25 cellular contexts compared by ENCODE assay signal in genomic region chr10:133208466-133208865, GRCh38. TPM values are rescaled to one million over a fixed set of nuclear protein-coding genes. Genes with fewer than 3 reads are reported as not detected.
DNase-seq lines count a peak whose midpoint lies in the region; ATAC-seq, FAIRE-seq and TF ChIP-seq lines count a peak whose summit lies in the region.
"Had no signal": no experiment of that assay in that cellular context is flagged by ENCODE, and none has a peak within 500 bp of the region (broad histone marks: within the 10 kb centered on the region; RNA-seq: fewer than 3 reads in every experiment).

No MANE protein-coding gene starts in this region.

- H3K9me3 ChIP-seq in IMR-90 (ENCODE audit: control insufficient read depth, insufficient read depth, low read length) (no peaks in the 10 kb centered on the region), kidney (ENCODE audit: control insufficient read depth in 1 of 2, low read length in 2 of 2) (no peaks in the 10 kb centered on the region), trophoblast cell (ENCODE audit: insufficient read depth, low read depth, low read length) (peaks cover 14% of the 10 kb centered on the region)
- H3K9me3 ChIP-seq: BE2C, BLaER1 had no signal

- intact Hi-C loops in IMR-90 (cut with micrococcal nuclease) (no loop called here), kidney (cut with DNase I) (no loop called here)

- no peak for DNase-seq in IMR-90
- DNase-seq in chondrocyte (ENCODE audit: low spot score), result peak; percentile 72
- DNase-seq in kidney, result peak; percentile 56
- no peak for DNase-seq in trophoblast cell
- no peak for DNase-seq in NOMO-1 treated with DMSO at 0.1 percent for 48 hours (lab: John Stamatoyannopoulos, UW; ENCODE audit: unreplicated experiment)
- DNase-seq: 8988T; ACHN; BE2C; C1 segment of cervical spinal cord; Caco-2; Calu3; CD4-positive, CD25-positive, alpha-beta regulatory T cell; DMS79 treated with DMSO at 0.1 percent for 48 hours; GF-D8 had no signal

- no peaks in the 10 kb centered on the region for H3K9me1 ChIP-seq in IMR-90 (ENCODE audit: insufficient read depth, low read length)

- H3K4me2 ChIP-seq in IMR-90 (ENCODE audit: low read depth, low read length), result no peak overlapping the region
- no peak overlapping the region for H3K4me2 ChIP-seq in trophoblast cell (ENCODE audit: low read length)

- TF ChIP-seq POLR2A in IMR-90 (IDR thresholded peaks at IDR 0.05; ENCODE audit: low read depth, low read length), result no peak

- H2BK15ac ChIP-seq in IMR-90 (ENCODE audit: low read depth, low read length), result no peak overlapping the region

- H3K9ac ChIP-seq in IMR-90 (ENCODE audit: low read depth, low read length) (no peak overlapping the region), kidney (ENCODE audit: low read length in 2 of 2) (no peak overlapping the region), trophoblast cell (ENCODE audit: low read length) (no peak overlapping the region)
- H3K9ac ChIP-seq: BLaER1 had no signal

- no peak for ATAC-seq in IMR-90 (ENCODE audit: low read depth)
- ATAC-seq in HG02610 (IDR thresholded peaks at IDR 0.05; ENCODE audit: unreplicated experiment), result no peak
- ATAC-seq in HG02763 (IDR thresholded peaks at IDR 0.05; ENCODE audit: unreplicated experiment), result no peak
- ATAC-seq: CD8-positive, alpha-beta T cell had no signal

- no peak overlapping the region for H4K91ac ChIP-seq in IMR-90 (ENCODE audit: insufficient read depth, low read depth, low read length)
- H4K91ac ChIP-seq in trophoblast cell (ENCODE audit: low read depth, low read length), result no peak overlapping the region

- H3K9me3 Mint-ChIP-seq in chondrocyte (ENCODE audit: low read depth), result no peaks in the 10 kb centered on the region
- H3K9me3 Mint-ChIP-seq: CD14-positive monocyte; CD4-positive, CD25-positive, alpha-beta regulatory T cell; CD8-positive, alpha-beta T cell had no signal

- H2BK5ac ChIP-seq in IMR-90 (ENCODE audit: low read depth, low read length, poor library complexity, severe bottlenecking) (no peak overlapping the region), trophoblast cell (ENCODE audit: low read depth, low read length, poor library complexity) (no peak overlapping the region)

- H4K20me1 ChIP-seq in IMR-90 (ENCODE audit: insufficient read depth, low read length), result no peaks in the 10 kb centered on the region

- in situ Hi-C loops in IMR-90 (cut with MboI; ENCODE audit: low sequenced_read_pairs), result no loop called here

- H3K4ac ChIP-seq in IMR-90 (ENCODE audit: low read depth, low read length) (no peak overlapping the region), trophoblast cell (ENCODE audit: low read depth, low read length) (no peak overlapping the region)

- BruUV-seq in IMR-90 (replicated peaks; lab: Mats Ljungman, UMichigan), result no TSS peak

- TF ChIP-seq CTCF in IMR-90 (conservative IDR thresholded peaks at IDR 0.05; ENCODE audit: low read depth, low read length), result no peak
- no peak for TF ChIP-seq CTCF in chondrocyte (IDR thresholded peaks at IDR 0.05)
- TF ChIP-seq CTCF in kidney (IDR thresholded peaks at IDR 0.05; ENCODE audit: borderline replicate concordance, extremely low read depth, insufficient read depth), result no peak

- no peak overlapping the region for H3K56ac ChIP-seq in IMR-90 (ENCODE audit: extremely low read depth, insufficient read depth, low read length)

- H3K14ac ChIP-seq in IMR-90 (replicated peaks; ENCODE audit: low read depth, low read length), result no peak overlapping the region
- no peak overlapping the region for H3K14ac ChIP-seq in trophoblast cell (ENCODE audit: low read length)

- dilution Hi-C loops in IMR-90 (cut with HindIII; ENCODE audit: low sequenced_read_pairs, unreplicated experiment), result no loop called here

- H3K36me3 ChIP-seq in IMR-90 (ENCODE audit: control insufficient read depth, insufficient read depth, low read length) (no peaks in the 10 kb centered on the region), kidney (ENCODE audit: control insufficient read depth in 1 of 2, insufficient read depth in 2 of 2, low read length in 2 of 2) (no peaks in the 10 kb centered on the region), trophoblast cell (ENCODE audit: control insufficient read depth in 1 of 2, insufficient read depth in 2 of 2, low read length in 2 of 2) (no peaks in the 10 kb centered on the region)
- H3K36me3 ChIP-seq: BE2C, BLaER1 had no signal

- POLR2A ChIA-PET in IMR-90 (lab: Charles Lee; ENCODE audit: unreplicated experiment), result no interaction called here

- H2AK5ac ChIP-seq in IMR-90 (ENCODE audit: low read depth, low read length), result no peak overlapping the region
- H2AK5ac ChIP-seq in trophoblast cell (ENCODE audit: low read length), result no peak overlapping the region

- H3K4me1 ChIP-seq in IMR-90 (ENCODE audit: control insufficient read depth, insufficient read depth, low read length) (no peaks in the 10 kb centered on the region), kidney (ENCODE audit: control insufficient read depth in 1 of 2, insufficient read depth in 1 of 2, low read depth in 1 of 2, low read length in 2 of 2) (no peaks in the 10 kb centered on the region), trophoblast cell (ENCODE audit: control insufficient read depth in 1 of 2, insufficient read depth in 2 of 2, low read length in 2 of 2) (no peaks in the 10 kb centered on the region)
- H3K4me1 ChIP-seq: BE2C, Caco-2 had no signal

- CTCF ChIA-PET in IMR-90 (lab: Yijun Ruan, JAX), result no interaction called here

- H4K8ac ChIP-seq in IMR-90 (ENCODE audit: low read depth in 2 of 2, low read length in 2 of 2), result no peak overlapping the region
- H4K8ac ChIP-seq in trophoblast cell (ENCODE audit: low read depth, low read length), result no peak overlapping the region

- no peak overlapping the region for H3K23ac ChIP-seq in IMR-90 (ENCODE audit: low read depth, low read length)
- peak overlapping the region; percentile 50 for H3K23ac ChIP-seq in trophoblast cell (ENCODE audit: low read length)

- H3K27me3 ChIP-seq in IMR-90 (ENCODE audit: control insufficient read depth, insufficient read depth, low read length) (no peaks in the 10 kb centered on the region), trophoblast cell (ENCODE audit: insufficient read depth, low read length) (no peaks in the 10 kb centered on the region)

- H3K4me3 Mint-ChIP-seq in chondrocyte (ENCODE audit: unreplicated experiment), result no peak overlapping the region
- H3K4me3 Mint-ChIP-seq: CD14-positive monocyte; CD4-positive, CD25-positive, alpha-beta regulatory T cell; CD8-positive, alpha-beta T cell had no signal

- no peak overlapping the region for H3K4me3 ChIP-seq in IMR-90 (ENCODE audit: insufficient read depth, low read depth, low read length)
- no peak overlapping the region for H3K4me3 ChIP-seq in kidney (ENCODE audit: low read length in 2 of 2)
- peak overlapping the region; percentile 47 for H3K4me3 ChIP-seq in trophoblast cell (ENCODE audit: low read depth, low read length)
- H3K4me3 ChIP-seq: BLaER1 had no signal

- H2BK120ac ChIP-seq in IMR-90 (ENCODE audit: low read depth, low read length), result no peak overlapping the region
- no peak overlapping the region for H2BK120ac ChIP-seq in trophoblast cell (ENCODE audit: insufficient read depth, low read length, poor library complexity)

- H4K12ac ChIP-seq in trophoblast cell (ENCODE audit: low read depth, low read length), result no peak overlapping the region

- TF ChIP-seq RAD21 in IMR-90 (IDR thresholded peaks at IDR 0.05; ENCODE audit: low read length), result no peak

- H3K27ac ChIP-seq in IMR-90 (ENCODE audit: insufficient read depth, low read length) (no peak overlapping the region), kidney (ENCODE audit: low read depth in 2 of 2, low read length in 2 of 2) (no peak overlapping the region), trophoblast cell (ENCODE audit: low read depth, low read length) (no peak overlapping the region)
- H3K27ac ChIP-seq: BLaER1 had no signal

- 88% methylated on average over 6 of the region's 18 CpGs; no CpG with 5 or more reads in 1 of the 2 experiments for WGBS in IMR-90 (ENCODE audit: extremely low coverage in 2 of 2, insufficient read length in 1 of 2), 2 experiments
- WGBS in trophoblast cell (ENCODE audit: extremely low coverage, insufficient coverage, insufficient read length), result no CpG with 5 or more reads among the region's 18 CpGs

- no peak overlapping the region for H4K5ac ChIP-seq in IMR-90 (ENCODE audit: low read depth, low read length)

- H2AFZ ChIP-seq in IMR-90 (replicated peaks; ENCODE audit: low read length, poor library complexity) (no peak overlapping the region), trophoblast cell (ENCODE audit: insufficient read depth, low read length, poor library complexity) (no peak overlapping the region)

- no peaks in the 10 kb centered on the region for H3K4me1 Mint-ChIP-seq in chondrocyte (ENCODE audit: low read depth)
- H3K4me1 Mint-ChIP-seq: CD14-positive monocyte; CD4-positive, CD25-positive, alpha-beta regulatory T cell had no signal

- H3K79me2 ChIP-seq in trophoblast cell (ENCODE audit: control insufficient read depth, insufficient read depth, low read length, poor library complexity), result no peaks in the 10 kb centered on the region

- no peak for FAIRE-seq in kidney (lab: Jason Lieb, UNC)
- FAIRE-seq: A204.1, D721Med, G401.6, GM19239 had no signal

- H3K18ac ChIP-seq in IMR-90 (ENCODE audit: low read depth, low read length), result no peak overlapping the region
- H3K18ac ChIP-seq in trophoblast cell (ENCODE audit: low read length), result no peak overlapping the region

- no peaks in the 10 kb centered on the region for H3K36me3 Mint-ChIP-seq in chondrocyte (ENCODE audit: low read depth)
- H3K36me3 Mint-ChIP-seq: CD14-positive monocyte; CD4-positive, CD25-positive, alpha-beta regulatory T cell; CD8-positive, alpha-beta T cell had no signal

- peaks cover 14% of the 10 kb centered on the region for H3K27me3 Mint-ChIP-seq in chondrocyte (ENCODE audit: low read depth)
- H3K27me3 Mint-ChIP-seq: CD4-positive, CD25-positive, alpha-beta regulatory T cell had no signal

- H2BK12ac ChIP-seq in trophoblast cell (ENCODE audit: low read length), result no peak overlapping the region

- peak overlapping the region; percentile 42 for H2AK9ac ChIP-seq in IMR-90 (replicated peaks; ENCODE audit: low read depth, low read length, poor library complexity)

- H2BK20ac ChIP-seq in IMR-90 (ENCODE audit: low read depth, low read length), result no peak overlapping the region

- H3K79me1 ChIP-seq in IMR-90 (ENCODE audit: low read depth in 1 of 2, low read length in 2 of 2), result no peaks in the 10 kb centered on the region
- H3K79me1 ChIP-seq in trophoblast cell (ENCODE audit: low read length), result no peaks in the 10 kb centered on the region

- H3K27ac Mint-ChIP-seq in chondrocyte (ENCODE audit: unreplicated experiment), result no peak overlapping the region
- H3K27ac Mint-ChIP-seq: CD14-positive monocyte; CD4-positive, CD25-positive, alpha-beta regulatory T cell; CD8-positive, alpha-beta T cell had no signal

RNA-seq across cellular contexts. Expression of gene UTF1, which starts 21.6 kb away (rescaled TPM):
- total RNA-seq in IMR-90 (2012; rRNA removed), result not detected in 2 replicates
- not detected in 2 replicates for polyA plus RNA-seq in IMR-90 (2012; rRNA removed)
- polyA plus RNA-seq in IMR-90 (2012; cell fraction: cytosol; rRNA removed), result not detected in 2 replicates
- not detected in 2 replicates for polyA plus RNA-seq in IMR-90 (2012; cell fraction: nucleus; rRNA removed; ENCODE audit: low replicate concordance)
- not detected in 3 replicates for total RNA-seq in chondrocyte
- total RNA-seq in kidney, result not detected
- polyA plus RNA-seq in kidney (ENCODE audit: insufficient read depth, low read depth, low replicate concordance), result not detected
- 0.25 and 0.31 TPM in 2 replicates for polyA plus RNA-seq in trophoblast cell (2013)
- total RNA-seq: A673; Caco-2; Calu3; CD4-positive, CD25-positive, alpha-beta regulatory T cell; CD8-positive, alpha-beta T cell had no signal
- polyA plus RNA-seq: AG04450; CD4-positive, CD25-positive, alpha-beta regulatory T cell had no signal

RNA-seq across cellular contexts. Expression of gene VENTX, which starts 29.2 kb away (rescaled TPM):
- total RNA-seq in IMR-90 (2012; rRNA removed) (not detected in 2 replicates), chondrocyte (not detected in 3 replicates), kidney (3.3 TPM)
- polyA plus RNA-seq in IMR-90 (2012; rRNA removed) (not detected in 2 replicates), kidney (ENCODE audit: insufficient read depth, low read depth, low replicate concordance) (0.39 TPM)
- not detected in 2 replicates for polyA plus RNA-seq in IMR-90 (2012; cell fraction: cytosol; rRNA removed)
- polyA plus RNA-seq in IMR-90 (2012; cell fraction: nucleus; rRNA removed; ENCODE audit: low replicate concordance), result 0.02 TPM in 1 of 2 replicates, not detected in the other
- 0.14 and 0.19 TPM in 2 replicates for polyA plus RNA-seq in trophoblast cell (2013)
- total RNA-seq: A673; Caco-2; Calu3; CD4-positive, CD25-positive, alpha-beta regulatory T cell; CD8-positive, alpha-beta T cell had no signal
- polyA plus RNA-seq: AG04450; CD4-positive, CD25-positive, alpha-beta regulatory T cell had no signal

RNA-seq across cellular contexts. Expression of gene KNDC1, which starts 48.4 kb away (rescaled TPM):
- total RNA-seq in IMR-90 (2012; rRNA removed) (0.18 and 0.56 TPM in 2 replicates), chondrocyte (0.24 to 0.72 TPM (median 0.55 TPM) in 3 replicates), kidney (8.7 TPM)
- polyA plus RNA-seq in IMR-90 (2012; rRNA removed) (1.1 TPM in 2 replicates), kidney (ENCODE audit: insufficient read depth, low read depth, low replicate concordance) (0.43 TPM)
- polyA plus RNA-seq in IMR-90 (2012; cell fraction: cytosol; rRNA removed), result 0.48 and 1.4 TPM in 2 replicates
- polyA plus RNA-seq in IMR-90 (2012; cell fraction: nucleus; rRNA removed; ENCODE audit: low replicate concordance), result 1.9 and 4.0 TPM in 2 replicates
- 0.71 and 0.75 TPM in 2 replicates for polyA plus RNA-seq in trophoblast cell (2013)
- total RNA-seq: A673; CD8-positive, alpha-beta T cell had no signal
- polyA plus RNA-seq: CD4-positive, CD25-positive, alpha-beta regulatory T cell had no signal

Comparison
In these comparisons a context has a peak if more than half of its experiments do, and no peak if none do; other contexts are left out.
1. DNase-seq: peak in chondrocyte (single experiment) and kidney (single experiment); none in IMR-90 (single experiment), trophoblast cell (0 of 2) and NOMO-1 treated with DMSO at 0.1 percent for 48 hours (single experiment).